Comparison of ENCODE assay signal across 8 cellular contexts in genomic region chr18:46547520-46547919, GRCh38.
"Had no signal": no experiment of that assay in that cellular context is flagged by ENCODE, and none has a peak within 500 bp of the region (broad histone marks: within the 10 kb centered on the region; RNA-seq: fewer than 3 reads in every experiment).

No MANE protein-coding gene starts in this region.

- DNase-seq: H9, HCEC 1CT, KBM-7 had no signal

- H3K4me3 ChIP-seq: GM23338 had no signal

- H3K27ac Mint-ChIP-seq: GM23338, H9, IgD-negative memory B cell had no signal

- H3K4me2 ChIP-seq: GM23338 had no signal

- FAIRE-seq: H1, H54, HTR-8/SVneo had no signal

- H3K4me1 Mint-ChIP-seq: GM23338, IgD-negative memory B cell had no signal

- H2AFZ ChIP-seq: GM23338 had no signal

- ATAC-seq: GM23338 had no signal

- H3K4me3 Mint-ChIP-seq: GM23338, H9 had no signal
